ENCODE assay signal across 14 cellular contexts in the genomic region with DNA sequence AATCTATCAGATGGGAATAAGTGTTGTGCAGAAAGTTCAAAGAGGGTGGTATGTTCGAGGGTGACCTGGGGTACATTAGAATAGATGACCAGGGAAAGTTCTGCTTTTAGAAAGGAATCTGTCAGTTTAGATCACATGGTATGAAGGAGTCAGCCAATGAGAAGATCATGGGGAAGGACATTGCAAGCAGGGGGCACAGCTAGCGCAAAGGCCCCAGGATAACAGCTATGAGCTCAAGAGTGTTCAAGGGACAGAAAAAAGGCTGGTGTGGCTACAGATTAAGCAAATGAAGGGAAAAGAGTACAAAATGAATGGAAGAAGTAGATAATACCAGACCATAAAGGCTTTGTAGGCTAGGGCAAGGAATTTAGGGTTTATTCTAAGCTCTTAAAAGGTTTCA. TPM values are rescaled to one million over a fixed set of nuclear protein-coding genes. Genes with fewer than 3 reads are reported as not detected.
A peak's percentile ranks its signal among the peaks of the same experiment; 100 is the strongest.
DNase-seq lines count a peak whose midpoint lies in the region; TF ChIP-seq lines count a peak whose summit lies in the region.
"Had no signal": no experiment of that assay in that cellular context is flagged by ENCODE, and none has a peak within 500 bp of the region (broad histone marks: within the 10 kb centered on the region; RNA-seq: fewer than 3 reads in every experiment).

No MANE protein-coding gene starts in this region.

- H3K27me3 ChIP-seq in left ventricle myocardium inferior (ENCODE audit: low read depth) (no peaks in the 10 kb centered on the region), right atrium auricular region (no peaks in the 10 kb centered on the region), parathyroid adenoma (ENCODE audit: control insufficient read depth, insufficient read depth, low read length) (no peaks in the 10 kb centered on the region), uterus (no peaks in the 10 kb centered on the region)
- H3K27me3 ChIP-seq: transverse colon had no signal

- peaks cover 5% of the 10 kb centered on the region for H3K27me3 Mint-ChIP-seq in endothelial cell (ENCODE audit: unreplicated experiment)

- no peak for TF ChIP-seq POLR2A in uterus (IDR thresholded peaks at IDR 0.05)

- H3K9ac ChIP-seq in parathyroid adenoma, result no peak overlapping the region

- no peaks in the 10 kb centered on the region for H3K9me3 Mint-ChIP-seq in endothelial cell (ENCODE audit: unreplicated experiment)

- H3K27ac ChIP-seq in left ventricle myocardium inferior (replicated peaks), result peak overlapping the region; percentile 73
- H3K27ac ChIP-seq in right atrium auricular region, result peak overlapping the region in 1 of 2 donors; percentile 23
- H3K27ac ChIP-seq in parathyroid adenoma, result peak overlapping the region; percentile 74
- H3K27ac ChIP-seq in uterus, result peak overlapping the region; percentile 47 to 62
- H3K27ac ChIP-seq: transverse colon, WERI-Rb-1 had no signal

- peaks cover 23% of the 10 kb centered on the region for H3K36me3 Mint-ChIP-seq in endothelial cell (ENCODE audit: low read depth, unreplicated experiment)

- peaks cover 55% of the 10 kb centered on the region for H3K36me3 ChIP-seq in left ventricle myocardium inferior
- peaks cover 41% of the 10 kb centered on the region for H3K36me3 ChIP-seq in right atrium auricular region
- H3K36me3 ChIP-seq in parathyroid adenoma (ENCODE audit: control insufficient read depth, insufficient read depth, low read length), result no peaks in the 10 kb centered on the region
- no peaks in the 10 kb centered on the region for H3K36me3 ChIP-seq in uterus

- H3K4me1 ChIP-seq in left ventricle myocardium inferior (peaks cover 28% of the 10 kb centered on the region), right atrium auricular region (peaks cover 0 to 12% of the 10 kb centered on the region in 2 donors), parathyroid adenoma (peaks cover 9% of the 10 kb centered on the region), uterus (no peaks in the 10 kb centered on the region)

- TF ChIP-seq CTCF in left ventricle myocardium inferior (IDR thresholded peaks at IDR 0.05; ENCODE audit: borderline replicate concordance) (no peak), right atrium auricular region (IDR thresholded peaks at IDR 0.05) (no peak), endothelial cell (IDR thresholded peaks at IDR 0.05; ENCODE audit: unreplicated experiment) (no peak), parathyroid adenoma (IDR thresholded peaks at IDR 0.05) (no peak), uterus (IDR thresholded peaks at IDR 0.05) (no peak)

- no peak overlapping the region for H3K4me3 ChIP-seq in left ventricle myocardium inferior
- no peak overlapping the region for H3K4me3 ChIP-seq in right atrium auricular region
- H3K4me3 ChIP-seq in parathyroid adenoma (ENCODE audit: low read depth, low read length), result no peak overlapping the region
- no peak overlapping the region for H3K4me3 ChIP-seq in uterus
- H3K4me3 ChIP-seq: coronary artery, transverse colon had no signal

- peaks cover 44% of the 10 kb centered on the region for H3K4me1 Mint-ChIP-seq in endothelial cell (ENCODE audit: unreplicated experiment)

- H2AFZ ChIP-seq in parathyroid adenoma, result no peak overlapping the region

- peak overlapping the region; percentile 98 for H3K27ac Mint-ChIP-seq in endothelial cell (ENCODE audit: unreplicated experiment)

- no peak overlapping the region for H3K4me2 ChIP-seq in parathyroid adenoma (ENCODE audit: low read length)

- no peak overlapping the region for H3K4me3 Mint-ChIP-seq in endothelial cell (ENCODE audit: unreplicated experiment)

- DNase-seq in left ventricle myocardium inferior (no peak), right atrium auricular region (ENCODE audit: low spot score) (no peak), endothelial cell (ENCODE audit: low spot score) (no peak), uterus (no peak), pons (ENCODE audit: low spot score) (no peak), NCI-H345 (lab: John Stamatoyannopoulos, UW) (no peak)
- DNase-seq in stimulated activated CD4-positive, alpha-beta T cell treated with anti-CD3 and anti-CD28 coated beads, Interleukin-2, amount 100 ng/mL, for 24 hours, result no peak
- DNase-seq: amygdala; NCI-H2029; stimulated activated CD4-positive, alpha-beta T cell treated with anti-CD3 and anti-CD28 coated beads, Interleukin-1b, Interleukin-23, amount 100 ng/mL, for 48 hours; transverse colon; WERI-Rb-1 had no signal

- H3K79me2 ChIP-seq in parathyroid adenoma, result peaks cover under 1% of the 10 kb centered on the region

- H3K9me3 ChIP-seq in left ventricle myocardium inferior (replicated peaks), result no peaks in the 10 kb centered on the region
- no peaks in the 10 kb centered on the region for H3K9me3 ChIP-seq in right atrium auricular region
- H3K9me3 ChIP-seq in parathyroid adenoma (ENCODE audit: control insufficient read depth, low read length), result no peaks in the 10 kb centered on the region
- H3K9me3 ChIP-seq in uterus, result no peaks in the 10 kb centered on the region
- H3K9me3 ChIP-seq: transverse colon had no signal

- intact Hi-C loops in left ventricle myocardium inferior (cut with micrococcal nuclease), result no loop called here
- intact Hi-C loops in uterus (cut with DNase I; ENCODE audit: low total_unique reads), result no loop called here

RNA-seq across cellular contexts. Expression of a gene that starts 8.6 kb away (rescaled TPM):
- total RNA-seq in left ventricle myocardium inferior, result 7.1 TPM
- total RNA-seq in right atrium auricular region, result 10 to 100 TPM; 10.8 to 25.2 TPM
- 8.3 TPM for total RNA-seq in endothelial cell (ENCODE audit: unreplicated experiment)
- total RNA-seq in uterus, result 10 to 100 TPM; 55.0 to 87.0 (median 57.9) TPM

RNA-seq across cellular contexts. Expression of a gene that starts 8.6 kb away (rescaled TPM):
- total RNA-seq in left ventricle myocardium inferior, result 51.0 TPM
- 10 to 100 TPM; 42.7 to 44.6 TPM for total RNA-seq in right atrium auricular region
- 86.1 TPM for total RNA-seq in endothelial cell (ENCODE audit: unreplicated experiment)
- total RNA-seq in uterus, result 10 to 100 TPM; 18.4 to 91.9 (median 68.6) TPM
